Comparison of ENCODE assay signal across 24 cellular contexts in the genomic region with DNA sequence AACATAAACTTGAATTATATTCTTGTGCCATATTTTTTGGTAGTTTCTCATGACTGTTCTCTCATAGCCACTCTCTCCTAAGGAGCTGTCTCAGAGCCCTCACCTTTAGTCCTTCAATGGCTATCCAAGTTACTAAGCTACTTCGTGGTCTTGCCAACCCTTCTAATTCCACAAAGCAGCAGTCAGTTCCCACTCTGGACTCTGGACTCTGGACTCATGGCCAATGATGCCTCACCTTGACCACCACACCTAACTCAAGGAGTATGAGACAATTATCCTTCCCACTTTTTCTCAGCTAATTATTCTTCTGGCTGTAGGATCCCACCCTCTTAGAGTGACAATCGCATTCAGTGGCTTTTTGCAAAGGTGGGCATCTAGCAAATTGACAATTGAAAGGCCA. TPM values are rescaled to one million over a fixed set of nuclear protein-coding genes. Genes with fewer than 3 reads are reported as not detected.
"Had no signal": no experiment of that assay in that cellular context is flagged by ENCODE, and none has a peak within 500 bp of the region (broad histone marks: within the 10 kb centered on the region; RNA-seq: fewer than 3 reads in every experiment).

No MANE protein-coding gene starts in this region.

- H3K4me3 Mint-ChIP-seq: dendritic cell treated with granulocyte-macrophage colony-stimulating factor and Interleukin-4, amounts not matched to agents 40 ng/mL and 50 ng/mL, for 4 days; effector memory CD8-positive, alpha-beta T cell; endodermal cell; immature natural killer cell; mesothelial cell of epicardium; naive thymus-derived CD4-positive, alpha-beta T cell had no signal

- H3K4me3 ChIP-seq: esophagus squamous epithelium, gastroesophageal sphincter, heart left ventricle, hepatocyte, left lung, lower lobe of right lung had no signal

- H3K36me3 Mint-ChIP-seq: immature natural killer cell; mesothelial cell of epicardium; naive thymus-derived CD4-positive, alpha-beta T cell had no signal

- H3K27ac ChIP-seq: epithelial cell of prostate, esophagus squamous epithelium, foreskin keratinocyte, gastroesophageal sphincter, heart left ventricle, hepatocyte, left lung, lower lobe of right lung had no signal

- H3K9me3 ChIP-seq: esophagus squamous epithelium, gastroesophageal sphincter, heart left ventricle, left lung, lower lobe of right lung had no signal

- H3K27ac Mint-ChIP-seq: dendritic cell treated with granulocyte-macrophage colony-stimulating factor and Interleukin-4, amounts not matched to agents 40 ng/mL and 50 ng/mL, for 4 days; effector memory CD8-positive, alpha-beta T cell; endodermal cell; immature natural killer cell; mesothelial cell of epicardium; naive thymus-derived CD4-positive, alpha-beta T cell had no signal

- H3K36me3 ChIP-seq: esophagus squamous epithelium, gastroesophageal sphincter, heart left ventricle, left lung, lower lobe of right lung had no signal

- ATAC-seq: effector memory CD8-positive, alpha-beta T cell; esophagus mucosa; foreskin keratinocyte; gastroesophageal sphincter; heart left ventricle; left lung; left ventricle myocardium superior; lower lobe of right lung; naive thymus-derived CD4-positive, alpha-beta T cell had no signal

- H3K9me3 Mint-ChIP-seq: dendritic cell treated with granulocyte-macrophage colony-stimulating factor and Interleukin-4, amounts not matched to agents 40 ng/mL and 50 ng/mL, for 4 days; endodermal cell; mesothelial cell of epicardium had no signal

- H3K4me1 Mint-ChIP-seq: endodermal cell; immature natural killer cell; mesothelial cell of epicardium; naive thymus-derived CD4-positive, alpha-beta T cell had no signal

- H3K79me2 ChIP-seq: hepatocyte had no signal

- H3K4me1 ChIP-seq: esophagus squamous epithelium, foreskin keratinocyte, gastroesophageal sphincter, heart left ventricle, left lung, lower lobe of right lung had no signal

- DNase-seq: cortex of kidney; effector CD8-positive, alpha-beta T cell; effector memory CD8-positive, alpha-beta T cell; endodermal cell; erythroblast; esophagus squamous epithelium; foreskin keratinocyte; heart left ventricle; hypothalamus; immature natural killer cell; islet precursor cell; kidney; kidney glomerular epithelial cell; left lung; left ventricle myocardium superior; lower lobe of right lung; mesenchymal stem cell; naive thymus-derived CD4-positive, alpha-beta T cell had no signal

- H3K4me2 ChIP-seq: hepatocyte had no signal

- H3K27me3 ChIP-seq: esophagus squamous epithelium, foreskin keratinocyte, gastroesophageal sphincter, heart left ventricle, hepatocyte, left lung had no signal

- H3K27me3 Mint-ChIP-seq: dendritic cell treated with granulocyte-macrophage colony-stimulating factor and Interleukin-4, amounts not matched to agents 40 ng/mL and 50 ng/mL, for 4 days; effector memory CD8-positive, alpha-beta T cell; naive thymus-derived CD4-positive, alpha-beta T cell had no signal

- H2AFZ ChIP-seq: hepatocyte had no signal

RNA-seq across cellular contexts. Expression of a gene that starts 42.2 kb away (rescaled TPM):
- total RNA-seq: mesothelial cell of epicardium had no signal
